ENCODE assay signal across 9 cellular contexts in genomic region chr7:23680417-23681405, GRCh38. TPM values are rescaled to one million over a fixed set of nuclear protein-coding genes. Genes with fewer than 3 reads are reported as not detected.
A peak's percentile ranks its signal among the peaks of the same experiment; 100 is the strongest.
DNase-seq lines count a peak whose midpoint lies in the region; ATAC-seq and TF ChIP-seq lines count a peak whose summit lies in the region.
"Had no signal": no experiment of that assay in that cellular context is flagged by ENCODE, and none has a peak within 500 bp of the region (broad histone marks: within the 10 kb centered on the region; RNA-seq: fewer than 3 reads in every experiment).

No MANE protein-coding gene starts in this region.

- no peaks in the 10 kb centered on the region for H3K9me3 ChIP-seq in HUES64 (ENCODE audit: insufficient read depth, low read depth, low read length)
- no peaks in the 10 kb centered on the region for H3K9me3 ChIP-seq in iPS-18a (ENCODE audit: control insufficient read depth, low read depth, low read length)
- no peaks in the 10 kb centered on the region for H3K9me3 ChIP-seq in sigmoid colon

- DNase-seq in T-helper 1 cell (peak; percentile 15 to 57 (median 22)), T47D (ENCODE audit: low read depth in 1 of 2, low spot score in 1 of 2) (peak; percentile 38 to 88), sigmoid colon (peak; percentile 80), UCSD-AML1 (lab: John Stamatoyannopoulos, UW; ENCODE audit: unreplicated experiment) (no peak)

- H3K4me1 ChIP-seq in HUES64 (ENCODE audit: insufficient read depth, low read length) (no peaks in the 10 kb centered on the region), iPS-18a (ENCODE audit: control insufficient read depth, low read depth, low read length) (no peaks in the 10 kb centered on the region), sigmoid colon (peaks cover 0 to 15% (median 8%) of the 10 kb centered on the region in 4 donors)

- H3K4me3 ChIP-seq in HUES64 (ENCODE audit: low read length) (peak overlapping the region; percentile 78), iPS-18a (ENCODE audit: low read length) (peak overlapping the region; percentile 89), sigmoid colon (peak overlapping the region; percentile 62 to 83 (median 66))

- peak overlapping the region; percentile 78 for H3K9ac ChIP-seq in HUES64 (ENCODE audit: low read depth, low read length)
- peak overlapping the region; percentile 93 for H3K9ac ChIP-seq in iPS-18a (ENCODE audit: low read length)
- H3K9ac ChIP-seq: KMS-11 had no signal

- H3K36me3 ChIP-seq in HUES64 (ENCODE audit: insufficient read depth, low read length) (no peaks in the 10 kb centered on the region), iPS-18a (ENCODE audit: control insufficient read depth, low read depth, low read length) (peaks cover 11% of the 10 kb centered on the region), sigmoid colon (no peaks in the 10 kb centered on the region)

- intact Hi-C loops in sigmoid colon (cut with DNase I): loop anchor here (1.0 to 10.0 kb wide), 2 partner anchors 83 to 386 kb away; partner anchors contain the start of genes CCDC126 and MALSU1

- H3K27ac ChIP-seq in C4-2B: peak overlapping the region; percentile 68
- H3K27ac ChIP-seq in HUES64 (ENCODE audit: low read depth, low read length): peak overlapping the region; percentile 67; the same call in 1 of the 2 replicates
- peak overlapping the region; percentile 74 for H3K27ac ChIP-seq in iPS-18a (ENCODE audit: low read length)
- peak overlapping the region; percentile 83 to 86 (median 84) for H3K27ac ChIP-seq in sigmoid colon
- H3K27ac ChIP-seq: KMS-11 had no signal

- TF ChIP-seq EP300 in sigmoid colon (IDR thresholded peaks at IDR 0.05): no peak

- in situ Hi-C loops in T47D (cut with HindIII; ENCODE audit: low pct_unique_long_range_greater_than_20kb, low sequenced_read_pairs): no loop called here

- TF ChIP-seq CTCF in C4-2B (conservative IDR thresholded peaks at IDR 0.05) (no peak), sigmoid colon (IDR thresholded peaks at IDR 0.05) (no peak)

- no peak for TF ChIP-seq POLR2A in sigmoid colon (IDR thresholded peaks at IDR 0.05)

- H3K27me3 ChIP-seq in HUES64 (ENCODE audit: insufficient read depth, low read length): peaks cover 12% of the 10 kb centered on the region
- H3K27me3 ChIP-seq in iPS-18a (ENCODE audit: control insufficient read depth, insufficient read depth, low read length): peaks cover 9% of the 10 kb centered on the region
- H3K27me3 ChIP-seq in sigmoid colon: no peaks in the 10 kb centered on the region

- peak; percentile 44 for ATAC-seq in GM19455 (IDR thresholded peaks at IDR 0.05; ENCODE audit: unreplicated experiment)

- WGBS in HUES64: 88% methylated on average over 42 of the region's 42 CpGs
- WGBS in sigmoid colon, 2 donors: 2 to 9% methylated on average over 42 of the region's 42 CpGs

RNA-seq across cellular contexts. Expression of gene FAM221A, which starts 0.7 kb away (rescaled TPM):
- polyA plus RNA-seq in HUES64 (2013, experiment 1 of 2): 5.7 TPM
- 7.4 TPM for polyA plus RNA-seq in HUES64 (2013, experiment 2 of 2)
- total RNA-seq in sigmoid colon: 10 to 100 TPM in 3 of 4 donors, 1 to 10 TPM in 1; 9.4 to 16.3 (median 11.3) TPM
- 1 to 10 TPM; 8.0 to 9.0 (median 8.6) TPM for polyA plus RNA-seq in sigmoid colon

RNA-seq across cellular contexts. Expression of gene STK31, which starts 29.3 kb away (rescaled TPM):
- 0.25 TPM for polyA plus RNA-seq in HUES64 (2013, experiment 1 of 2)
- polyA plus RNA-seq in HUES64 (2013, experiment 2 of 2): 0.38 TPM
- total RNA-seq in sigmoid colon: under 1 TPM in 2 of 4 donors, not detected in 2; 0.16 to 0.54 TPM
- under 1 TPM in 1 of 3 donors, not detected in 2; 0.23 TPM for polyA plus RNA-seq in sigmoid colon
